In the genomic region with DNA sequence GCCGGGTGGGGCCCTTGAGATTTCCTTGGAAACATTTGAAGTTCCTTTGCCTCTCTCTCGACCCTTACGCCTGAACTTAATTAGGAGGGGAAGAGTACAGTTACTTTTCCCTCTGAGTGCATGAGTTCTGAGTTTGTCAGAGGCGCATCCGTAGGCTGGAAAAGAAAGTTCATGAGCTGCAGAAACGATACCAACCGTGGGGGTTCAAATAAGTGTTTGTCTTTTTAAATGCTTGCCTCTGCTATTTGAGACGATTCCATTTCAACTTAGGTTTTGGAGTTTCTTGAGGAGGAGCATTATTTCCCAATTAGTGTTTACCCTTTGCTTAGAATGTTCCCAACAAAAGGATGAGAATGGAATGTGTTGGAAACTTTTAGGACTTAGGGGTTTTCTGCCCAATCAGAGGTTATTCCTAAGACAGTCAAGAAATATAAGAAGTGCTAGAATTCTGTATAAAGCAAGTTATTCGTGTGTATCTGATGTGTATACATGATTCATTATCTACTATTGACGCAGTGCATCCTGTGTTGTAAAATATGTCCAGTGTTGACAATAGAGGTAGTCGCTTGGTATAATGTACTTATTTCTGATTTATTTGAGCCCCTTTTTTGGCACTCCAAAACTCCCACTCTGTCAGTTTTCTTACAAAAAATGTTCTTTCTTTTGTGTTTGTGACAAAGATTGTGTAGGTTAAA, we compare ENCODE assay signal across 8 cellular contexts. TPM values are rescaled to one million over a fixed set of nuclear protein-coding genes. Genes with fewer than 3 reads are reported as not detected.
DNase-seq lines count a peak whose midpoint lies in the region; ATAC-seq and FAIRE-seq lines count a peak whose summit lies in the region.

No MANE protein-coding gene starts in this region.

- no peaks in the 10 kb centered on the region for H3K36me3 ChIP-seq in stomach smooth muscle (ENCODE audit: control insufficient read depth in 2 of 2, insufficient read depth in 2 of 2, low read length in 2 of 2)

- DNase-seq in activated T-cell treated with anti-CD3 and anti-CD28 coated beads, Interleukin-2, amount 50 U/mL, for 4 hours: no peak
- DNase-seq in activated T-cell treated with anti-CD3 and anti-CD28 coated beads, Interleukin-2, amount 50 U/mL, for 1 hour: no peak
- no peak for DNase-seq in activated T-helper 2 cell treated with anti-CD3 and anti-CD28 coated beads, Interferon-gamma antibody, Interleukin-2, Interleukin-4, amounts not matched to agents 10 μg/mL and 5 μg/mL and 100 μg/mL, durations not matched to agents 14 hours and 24 hours and 36 hours (ENCODE audit: low spot score)
- no peak for DNase-seq in HTR-8/SVneo (ENCODE audit: insufficient read length, low spot score)
- no peak for DNase-seq in NCI-H2196 (lab: John Stamatoyannopoulos, UW; ENCODE audit: unreplicated experiment)

- no peaks in the 10 kb centered on the region for H3K27me3 Mint-ChIP-seq in activated T-cell treated with anti-CD3 and anti-CD28 coated beads, Interleukin-2, amount 50 U/mL, for 4 hours (ENCODE audit: low read depth)
- no peaks in the 10 kb centered on the region for H3K27me3 Mint-ChIP-seq in activated T-helper 2 cell treated with anti-CD3 and anti-CD28 coated beads, Interferon-gamma antibody, Interleukin-2, Interleukin-4, amounts not matched to agents 10 μg/mL and 5 μg/mL and 100 μg/mL, durations not matched to agents 14 hours and 24 hours and 36 hours (ENCODE audit: low read depth)

- no peaks in the 10 kb centered on the region for H3K27me3 ChIP-seq in stomach smooth muscle (ENCODE audit: control insufficient read depth in 1 of 2, insufficient read depth in 2 of 2, low read length in 2 of 2)

- peak in 1 of 2 donors; percentile 8 for ATAC-seq in activated T-cell treated with anti-CD3 and anti-CD28 coated beads, Interleukin-2, amount 50 U/mL, for 4 hours
- ATAC-seq in HG03045 (IDR thresholded peaks at IDR 0.05; ENCODE audit: unreplicated experiment): peak; percentile 17

- peak overlapping the region; percentile 95 for H3K27ac Mint-ChIP-seq in activated T-helper 2 cell treated with anti-CD3 and anti-CD28 coated beads, Interferon-gamma antibody, Interleukin-2, Interleukin-4, amounts not matched to agents 10 μg/mL and 5 μg/mL and 100 μg/mL, durations not matched to agents 14 hours and 24 hours and 36 hours

- H3K9ac ChIP-seq in stomach smooth muscle (ENCODE audit: low read length in 2 of 2): peak overlapping the region; percentile 80 to 95

- FAIRE-seq in HTR-8/SVneo (lab: Jason Lieb, UNC): no peak

- H3K9me3 ChIP-seq in iPS-18c (ENCODE audit: control insufficient read depth, insufficient read depth, low read length) (peaks cover 2% of the 10 kb centered on the region), stomach smooth muscle (ENCODE audit: control insufficient read depth in 2 of 2, low read length in 2 of 2) (no peaks in the 10 kb centered on the region)

- peaks cover 10% of the 10 kb centered on the region for H3K36me3 Mint-ChIP-seq in activated T-cell treated with anti-CD3 and anti-CD28 coated beads, Interleukin-2, amount 50 U/mL, for 4 hours (ENCODE audit: insufficient read depth)
- H3K36me3 Mint-ChIP-seq in activated T-helper 2 cell treated with anti-CD3 and anti-CD28 coated beads, Interferon-gamma antibody, Interleukin-2, Interleukin-4, amounts not matched to agents 10 μg/mL and 5 μg/mL and 100 μg/mL, durations not matched to agents 14 hours and 24 hours and 36 hours (ENCODE audit: low read depth): peaks cover 32% of the 10 kb centered on the region

- H3K4me3 ChIP-seq in iPS-18c (ENCODE audit: insufficient read depth, low read depth, low read length) (peak overlapping the region; percentile 90), stomach smooth muscle (ENCODE audit: low read length in 2 of 2) (peak overlapping the region; percentile 67 to 91)

- H3K27ac ChIP-seq in stomach smooth muscle (ENCODE audit: low read length): peak overlapping the region; percentile 93

- intact Hi-C loops in activated T-helper 2 cell treated with anti-CD3 and anti-CD28 coated beads, Interferon-gamma antibody, Interleukin-2, Interleukin-4, amounts not matched to agents 10 μg/mL and 5 μg/mL and 100 μg/mL, durations not matched to agents 14 hours and 24 hours and 36 hours (cut with micrococcal nuclease): loop anchor here (1.0 to 10.0 kb wide), 5 partner anchors 12 to 742 kb away; a partner anchor contains a TSS

- H3K4me3 Mint-ChIP-seq in activated T-cell treated with anti-CD3 and anti-CD28 coated beads, Interleukin-2, amount 50 U/mL, for 4 hours: peak overlapping the region; percentile 94
- peak overlapping the region; percentile 92 for H3K4me3 Mint-ChIP-seq in activated T-helper 2 cell treated with anti-CD3 and anti-CD28 coated beads, Interferon-gamma antibody, Interleukin-2, Interleukin-4, amounts not matched to agents 10 μg/mL and 5 μg/mL and 100 μg/mL, durations not matched to agents 14 hours and 24 hours and 36 hours (ENCODE audit: low read depth)

- peaks cover 45% of the 10 kb centered on the region for H3K4me1 Mint-ChIP-seq in activated T-cell treated with anti-CD3 and anti-CD28 coated beads, Interleukin-2, amount 50 U/mL, for 4 hours (ENCODE audit: low read depth)
- H3K4me1 Mint-ChIP-seq in activated T-helper 2 cell treated with anti-CD3 and anti-CD28 coated beads, Interferon-gamma antibody, Interleukin-2, Interleukin-4, amounts not matched to agents 10 μg/mL and 5 μg/mL and 100 μg/mL, durations not matched to agents 14 hours and 24 hours and 36 hours (ENCODE audit: low read depth): peaks cover 49% of the 10 kb centered on the region

- no peaks in the 10 kb centered on the region for H3K9me3 Mint-ChIP-seq in activated T-cell treated with anti-CD3 and anti-CD28 coated beads, Interleukin-2, amount 50 U/mL, for 4 hours
- H3K9me3 Mint-ChIP-seq in activated T-helper 2 cell treated with anti-CD3 and anti-CD28 coated beads, Interferon-gamma antibody, Interleukin-2, Interleukin-4, amounts not matched to agents 10 μg/mL and 5 μg/mL and 100 μg/mL, durations not matched to agents 14 hours and 24 hours and 36 hours: peaks cover 6% of the 10 kb centered on the region

- H3K4me1 ChIP-seq in stomach smooth muscle (ENCODE audit: control insufficient read depth, insufficient read depth, low read length): peaks cover 15% of the 10 kb centered on the region

RNA-seq across cellular contexts. Expression of a gene that starts 0.7 kb away (rescaled TPM):
- 10 to 100 TPM; 13.1 to 14.8 (median 13.6) TPM for total RNA-seq in activated T-cell treated with anti-CD3 and anti-CD28 coated beads, Interleukin-2, amount 50 U/mL, for 4 hours
- total RNA-seq in activated T-helper 2 cell treated with anti-CD3 and anti-CD28 coated beads, Interferon-gamma antibody, Interleukin-2, Interleukin-4, amounts not matched to agents 10 μg/mL and 5 μg/mL and 100 μg/mL, durations not matched to agents 14 hours and 24 hours and 36 hours: 30.3 and 34.1 TPM in 2 replicates

RNA-seq across cellular contexts. Expression of a gene that starts 11.9 kb away (rescaled TPM):
- 10 to 100 TPM in 1 of 3 donors, 1 to 10 TPM in 2; 9.7 to 10.5 (median 9.9) TPM for total RNA-seq in activated T-cell treated with anti-CD3 and anti-CD28 coated beads, Interleukin-2, amount 50 U/mL, for 4 hours
- 42.7 and 46.1 TPM in 2 replicates for total RNA-seq in activated T-helper 2 cell treated with anti-CD3 and anti-CD28 coated beads, Interferon-gamma antibody, Interleukin-2, Interleukin-4, amounts not matched to agents 10 μg/mL and 5 μg/mL and 100 μg/mL, durations not matched to agents 14 hours and 24 hours and 36 hours
